ENCODE assay signal across 1 cellular context in the genomic region with DNA sequence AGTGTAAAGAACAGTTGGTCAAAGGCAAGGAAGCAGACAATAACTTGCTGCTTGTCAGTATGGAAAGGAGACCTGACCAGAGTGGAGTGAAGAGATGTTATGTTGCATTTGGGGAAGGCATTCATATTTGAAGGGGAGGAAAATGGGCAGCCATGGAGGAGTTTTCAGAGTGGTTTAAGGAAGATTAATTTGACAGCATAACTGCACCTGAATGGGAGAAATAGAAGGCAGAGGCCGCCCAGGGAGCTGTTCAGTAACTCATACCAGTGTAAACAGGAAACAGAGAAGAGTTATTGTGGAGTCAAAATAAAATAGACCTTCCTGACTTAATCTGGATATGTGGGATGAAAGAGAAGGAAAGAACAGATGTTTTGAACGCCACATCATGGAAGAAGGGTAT.
TF ChIP-seq lines count a peak whose summit lies in the region.

No MANE protein-coding gene starts in this region.

TF ChIP-seq in IMR-90, 13 proteins besides CTCF, POLR2A, EP300 and RAD21 (continued from another document):
- TF ChIP-seq SMC3 (IDR thresholded peaks at IDR 0.05; ENCODE audit: low read depth, low read length) (no peak), MAZ (IDR thresholded peaks at IDR 0.05; ENCODE audit: borderline replicate concordance, low read depth, low read length) (no peak), CEBPB (IDR thresholded peaks at IDR 0.05; ENCODE audit: low read depth, low read length) (no peak), CHD1 (IDR thresholded peaks at IDR 0.05; ENCODE audit: low read depth, low read length) (no peak), MAFK (IDR thresholded peaks at IDR 0.05; ENCODE audit: low read depth, low read length) (no peak), RFX5 (IDR thresholded peaks at IDR 0.05; ENCODE audit: low read depth, low read length) (no peak)
TF ChIP-seq in IMR-90: peak in this region for 0.
